In the genomic region with DNA sequence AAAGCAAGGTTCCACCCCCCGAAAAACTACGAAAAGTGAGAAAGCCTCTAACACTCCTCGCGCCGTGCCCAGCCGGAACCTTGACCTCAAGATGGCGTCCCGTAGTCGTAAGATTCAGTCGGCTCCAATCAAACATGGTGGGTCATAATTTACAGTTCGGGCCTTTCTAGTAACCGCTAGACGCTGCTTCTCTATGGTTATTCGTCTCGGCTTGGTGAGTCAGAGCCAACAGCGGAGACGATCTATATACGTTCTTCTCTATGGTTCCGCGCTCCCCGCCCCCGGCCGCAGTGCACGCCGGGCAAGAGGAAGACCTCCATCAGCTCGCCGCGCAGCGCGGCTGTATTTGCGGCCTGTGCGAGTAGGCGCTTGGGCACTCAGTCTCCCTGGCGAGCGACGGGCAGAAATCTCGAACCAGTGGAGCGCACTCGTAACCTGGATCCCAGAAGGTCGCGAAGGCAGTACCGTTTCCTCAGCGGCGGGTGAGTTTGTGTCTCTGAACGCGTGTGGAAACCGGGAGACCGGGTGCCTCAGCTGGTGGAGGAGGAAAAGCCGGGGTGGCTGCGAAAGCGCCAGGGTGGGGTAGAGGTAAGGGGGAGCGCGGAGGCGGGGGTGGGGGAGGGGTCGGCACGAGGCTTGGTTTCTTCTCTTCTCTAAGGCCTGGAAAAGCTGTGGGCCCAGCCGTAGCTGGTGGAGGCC, we compare ENCODE assay signal across 1 cellular context.
TF ChIP-seq lines count a peak whose summit lies in the region.

A gene (plus strand): TSS at position 311 of the 699 bp plus-strand sequence. CDS start 13,108 bp downstream, outside the sequence.

TF ChIP-seq in HepG2, 621 proteins besides CTCF, POLR2A, EP300 and RAD21 (continued from another document and continues in another):
- TF ChIP-seq, protein P1, sequence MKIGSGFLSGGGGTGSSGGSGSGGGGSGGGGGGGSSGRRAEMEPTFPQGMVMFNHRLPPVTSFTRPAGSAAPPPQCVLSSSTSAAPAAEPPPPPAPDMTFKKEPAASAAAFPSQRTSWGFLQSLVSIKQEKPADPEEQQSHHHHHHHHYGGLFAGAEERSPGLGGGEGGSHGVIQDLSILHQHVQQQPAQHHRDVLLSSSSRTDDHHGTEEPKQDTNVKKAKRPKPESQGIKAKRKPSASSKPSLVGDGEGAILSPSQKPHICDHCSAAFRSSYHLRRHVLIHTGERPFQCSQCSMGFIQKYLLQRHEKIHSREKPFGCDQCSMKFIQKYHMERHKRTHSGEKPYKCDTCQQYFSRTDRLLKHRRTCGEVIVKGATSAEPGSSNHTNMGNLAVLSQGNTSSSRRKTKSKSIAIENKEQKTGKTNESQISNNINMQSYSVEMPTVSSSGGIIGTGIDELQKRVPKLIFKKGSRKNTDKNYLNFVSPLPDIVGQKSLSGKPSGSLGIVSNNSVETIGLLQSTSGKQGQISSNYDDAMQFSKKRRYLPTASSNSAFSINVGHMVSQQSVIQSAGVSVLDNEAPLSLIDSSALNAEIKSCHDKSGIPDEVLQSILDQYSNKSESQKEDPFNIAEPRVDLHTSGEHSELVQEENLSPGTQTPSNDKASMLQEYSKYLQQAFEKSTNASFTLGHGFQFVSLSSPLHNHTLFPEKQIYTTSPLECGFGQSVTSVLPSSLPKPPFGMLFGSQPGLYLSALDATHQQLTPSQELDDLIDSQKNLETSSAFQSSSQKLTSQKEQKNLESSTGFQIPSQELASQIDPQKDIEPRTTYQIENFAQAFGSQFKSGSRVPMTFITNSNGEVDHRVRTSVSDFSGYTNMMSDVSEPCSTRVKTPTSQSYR (CRISPR knock-in tag; IDR thresholded peaks at IDR 0.05; ENCODE audit: borderline replicate concordance): peak; percentile 71; the same call in 1 of the 2 replicates
- TF ChIP-seq ZNF878 (CRISPR knock-in tag; IDR thresholded peaks at IDR 0.05) (no peak), CC2D1A (CRISPR knock-in tag; IDR thresholded peaks at IDR 0.05) (no peak), HCFC1 (IDR thresholded peaks at IDR 0.05; ENCODE audit: low read depth, low read length) (peak; percentile 58; the same call in 1 of the 2 replicates), ZNF230 (CRISPR knock-in tag; IDR thresholded peaks at IDR 0.05) (no peak), SNRNP70 (IDR thresholded peaks at IDR 0.05; ENCODE audit: low read depth, low read length) (no peak), ZKSCAN8 (CRISPR knock-in tag; IDR thresholded peaks at IDR 0.05; ENCODE audit: borderline replicate concordance) (peak; percentile 70; the same call in 1 of the 2 replicates), SAFB2 (CRISPR knock-in tag; IDR thresholded peaks at IDR 0.05; ENCODE audit: borderline replicate concordance, low read depth) (peak; percentile 61; the same call in 1 of the 2 replicates), ZNF235 (CRISPR knock-in tag; IDR thresholded peaks at IDR 0.05; ENCODE audit: borderline replicate concordance) (peak; percentile 91; the same call in 1 of the 2 replicates), ZSCAN21 (CRISPR knock-in tag; IDR thresholded peaks at IDR 0.05; ENCODE audit: borderline replicate concordance) (no peak; the same call in 1 of the 2 replicates), TSC22D2 (CRISPR knock-in tag; IDR thresholded peaks at IDR 0.05; ENCODE audit: borderline replicate concordance) (0 out of 2 replicates have a peak, but pooled peaks have one; percentile 39), ZNF781 (CRISPR knock-in tag; IDR thresholded peaks at IDR 0.05; ENCODE audit: borderline replicate concordance, not compliant biosample characterization) (peak; percentile 74), ZKSCAN5 (CRISPR knock-in tag; IDR thresholded peaks at IDR 0.05) (no peak), ZNF205 (CRISPR knock-in tag; IDR thresholded peaks at IDR 0.05) (peak; percentile 96), RBM39 (IDR thresholded peaks at IDR 0.05; ENCODE audit: low read depth, low read length, poor library complexity, severe bottlenecking) (peak; percentile 92), RXRB (CRISPR knock-in tag; IDR thresholded peaks at IDR 0.05; ENCODE audit: borderline replicate concordance) (peak; percentile 70; the same call in 1 of the 2 replicates), STAG1 (CRISPR knock-in tag; IDR thresholded peaks at IDR 0.05) (no peak), FOXP1 (IDR thresholded peaks at IDR 0.05) (no peak), FOXP1 (CRISPR knock-in tag; IDR thresholded peaks at IDR 0.05) (peak; percentile 17; the same call in 1 of the 2 replicates), SP4 (CRISPR knock-in tag; IDR thresholded peaks at IDR 0.05) (peak; percentile 66; the same call in 1 of the 2 replicates), GPN1 (CRISPR knock-in tag; IDR thresholded peaks at IDR 0.05; ENCODE audit: borderline replicate concordance) (no peak), U2AF1 (optimal IDR thresholded peaks at IDR 0.05; ENCODE audit: low read depth, low read length) (peak; percentile 93), JARID2 (CRISPR knock-in tag; IDR thresholded peaks at IDR 0.05; ENCODE audit: insufficient replicate concordance) (no peak), KLF13 (CRISPR knock-in tag; IDR thresholded peaks at IDR 0.05) (no peak), ASH2L (IDR thresholded peaks at IDR 0.05; ENCODE audit: insufficient read length, low read depth, low read length) (peak; percentile 96), ZNF326 (CRISPR knock-in tag; IDR thresholded peaks at IDR 0.05; ENCODE audit: borderline replicate concordance) (no peak), RARG (CRISPR knock-in tag; IDR thresholded peaks at IDR 0.05; ENCODE audit: low read depth) (no peak), ZNF883 (CRISPR knock-in tag; IDR thresholded peaks at IDR 0.05; ENCODE audit: not compliant biosample characterization) (peak; percentile 73)
- TF ChIP-seq, protein P2, sequence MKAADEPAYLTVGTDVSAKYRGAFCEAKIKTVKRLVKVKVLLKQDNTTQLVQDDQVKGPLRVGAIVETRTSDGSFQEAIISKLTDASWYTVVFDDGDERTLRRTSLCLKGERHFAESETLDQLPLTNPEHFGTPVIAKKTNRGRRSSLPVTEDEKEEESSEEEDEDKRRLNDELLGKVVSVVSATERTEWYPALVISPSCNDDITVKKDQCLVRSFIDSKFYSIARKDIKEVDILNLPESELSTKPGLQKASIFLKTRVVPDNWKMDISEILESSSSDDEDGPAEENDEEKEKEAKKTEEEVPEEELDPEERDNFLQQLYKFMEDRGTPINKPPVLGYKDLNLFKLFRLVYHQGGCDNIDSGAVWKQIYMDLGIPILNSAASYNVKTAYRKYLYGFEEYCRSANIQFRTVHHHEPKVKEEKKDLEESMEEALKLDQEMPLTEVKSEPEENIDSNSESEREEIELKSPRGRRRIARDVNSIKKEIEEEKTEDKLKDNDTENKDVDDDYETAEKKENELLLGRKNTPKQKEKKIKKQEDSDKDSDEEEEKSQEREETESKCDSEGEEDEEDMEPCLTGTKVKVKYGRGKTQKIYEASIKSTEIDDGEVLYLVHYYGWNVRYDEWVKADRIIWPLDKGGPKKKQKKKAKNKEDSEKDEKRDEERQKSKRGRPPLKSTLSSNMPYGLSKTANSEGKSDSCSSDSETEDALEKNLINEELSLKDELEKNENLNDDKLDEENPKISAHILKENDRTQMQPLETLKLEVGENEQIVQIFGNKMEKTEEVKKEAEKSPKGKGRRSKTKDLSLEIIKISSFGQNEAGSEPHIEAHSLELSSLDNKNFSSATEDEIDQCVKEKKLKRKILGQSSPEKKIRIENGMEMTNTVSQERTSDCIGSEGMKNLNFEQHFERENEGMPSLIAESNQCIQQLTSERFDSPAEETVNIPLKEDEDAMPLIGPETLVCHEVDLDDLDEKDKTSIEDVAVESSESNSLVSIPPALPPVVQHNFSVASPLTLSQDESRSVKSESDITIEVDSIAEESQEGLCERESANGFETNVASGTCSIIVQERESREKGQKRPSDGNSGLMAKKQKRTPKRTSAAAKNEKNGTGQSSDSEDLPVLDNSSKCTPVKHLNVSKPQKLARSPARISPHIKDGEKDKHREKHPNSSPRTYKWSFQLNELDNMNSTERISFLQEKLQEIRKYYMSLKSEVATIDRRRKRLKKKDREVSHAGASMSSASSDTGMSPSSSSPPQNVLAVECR (CRISPR knock-in tag; IDR thresholded peaks at IDR 0.05; ENCODE audit: borderline replicate concordance): peak; percentile 89
- TF ChIP-seq, protein P3, sequence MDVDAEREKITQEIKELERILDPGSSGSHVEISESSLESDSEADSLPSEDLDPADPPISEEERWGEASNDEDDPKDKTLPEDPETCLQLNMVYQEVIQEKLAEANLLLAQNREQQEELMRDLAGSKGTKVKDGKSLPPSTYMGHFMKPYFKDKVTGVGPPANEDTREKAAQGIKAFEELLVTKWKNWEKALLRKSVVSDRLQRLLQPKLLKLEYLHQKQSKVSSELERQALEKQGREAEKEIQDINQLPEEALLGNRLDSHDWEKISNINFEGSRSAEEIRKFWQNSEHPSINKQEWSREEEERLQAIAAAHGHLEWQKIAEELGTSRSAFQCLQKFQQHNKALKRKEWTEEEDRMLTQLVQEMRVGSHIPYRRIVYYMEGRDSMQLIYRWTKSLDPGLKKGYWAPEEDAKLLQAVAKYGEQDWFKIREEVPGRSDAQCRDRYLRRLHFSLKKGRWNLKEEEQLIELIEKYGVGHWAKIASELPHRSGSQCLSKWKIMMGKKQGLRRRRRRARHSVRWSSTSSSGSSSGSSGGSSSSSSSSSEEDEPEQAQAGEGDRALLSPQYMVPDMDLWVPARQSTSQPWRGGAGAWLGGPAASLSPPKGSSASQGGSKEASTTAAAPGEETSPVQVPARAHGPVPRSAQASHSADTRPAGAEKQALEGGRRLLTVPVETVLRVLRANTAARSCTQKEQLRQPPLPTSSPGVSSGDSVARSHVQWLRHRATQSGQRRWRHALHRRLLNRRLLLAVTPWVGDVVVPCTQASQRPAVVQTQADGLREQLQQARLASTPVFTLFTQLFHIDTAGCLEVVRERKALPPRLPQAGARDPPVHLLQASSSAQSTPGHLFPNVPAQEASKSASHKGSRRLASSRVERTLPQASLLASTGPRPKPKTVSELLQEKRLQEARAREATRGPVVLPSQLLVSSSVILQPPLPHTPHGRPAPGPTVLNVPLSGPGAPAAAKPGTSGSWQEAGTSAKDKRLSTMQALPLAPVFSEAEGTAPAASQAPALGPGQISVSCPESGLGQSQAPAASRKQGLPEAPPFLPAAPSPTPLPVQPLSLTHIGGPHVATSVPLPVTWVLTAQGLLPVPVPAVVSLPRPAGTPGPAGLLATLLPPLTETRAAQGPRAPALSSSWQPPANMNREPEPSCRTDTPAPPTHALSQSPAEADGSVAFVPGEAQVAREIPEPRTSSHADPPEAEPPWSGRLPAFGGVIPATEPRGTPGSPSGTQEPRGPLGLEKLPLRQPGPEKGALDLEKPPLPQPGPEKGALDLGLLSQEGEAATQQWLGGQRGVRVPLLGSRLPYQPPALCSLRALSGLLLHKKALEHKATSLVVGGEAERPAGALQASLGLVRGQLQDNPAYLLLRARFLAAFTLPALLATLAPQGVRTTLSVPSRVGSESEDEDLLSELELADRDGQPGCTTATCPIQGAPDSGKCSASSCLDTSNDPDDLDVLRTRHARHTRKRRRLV (CRISPR knock-in tag; IDR thresholded peaks at IDR 0.05): no peak
- TF ChIP-seq, protein P4, sequence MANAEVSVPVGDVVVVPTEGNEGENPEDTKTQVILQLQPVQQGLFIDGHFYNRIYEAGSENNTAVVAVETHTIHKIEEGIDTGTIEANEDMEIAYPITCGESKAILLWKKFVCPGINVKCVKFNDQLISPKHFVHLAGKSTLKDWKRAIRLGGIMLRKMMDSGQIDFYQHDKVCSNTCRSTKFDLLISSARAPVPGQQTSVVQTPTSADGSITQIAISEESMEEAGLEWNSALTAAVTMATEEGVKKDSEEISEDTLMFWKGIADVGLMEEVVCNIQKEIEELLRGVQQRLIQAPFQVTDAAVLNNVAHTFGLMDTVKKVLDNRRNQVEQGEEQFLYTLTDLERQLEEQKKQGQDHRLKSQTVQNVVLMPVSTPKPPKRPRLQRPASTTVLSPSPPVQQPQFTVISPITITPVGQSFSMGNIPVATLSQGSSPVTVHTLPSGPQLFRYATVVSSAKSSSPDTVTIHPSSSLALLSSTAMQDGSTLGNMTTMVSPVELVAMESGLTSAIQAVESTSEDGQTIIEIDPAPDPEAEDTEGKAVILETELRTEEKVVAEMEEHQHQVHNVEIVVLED (CRISPR knock-in tag; IDR thresholded peaks at IDR 0.05; ENCODE audit: borderline replicate concordance): peak; percentile 84
- TF ChIP-seq, protein P5, sequence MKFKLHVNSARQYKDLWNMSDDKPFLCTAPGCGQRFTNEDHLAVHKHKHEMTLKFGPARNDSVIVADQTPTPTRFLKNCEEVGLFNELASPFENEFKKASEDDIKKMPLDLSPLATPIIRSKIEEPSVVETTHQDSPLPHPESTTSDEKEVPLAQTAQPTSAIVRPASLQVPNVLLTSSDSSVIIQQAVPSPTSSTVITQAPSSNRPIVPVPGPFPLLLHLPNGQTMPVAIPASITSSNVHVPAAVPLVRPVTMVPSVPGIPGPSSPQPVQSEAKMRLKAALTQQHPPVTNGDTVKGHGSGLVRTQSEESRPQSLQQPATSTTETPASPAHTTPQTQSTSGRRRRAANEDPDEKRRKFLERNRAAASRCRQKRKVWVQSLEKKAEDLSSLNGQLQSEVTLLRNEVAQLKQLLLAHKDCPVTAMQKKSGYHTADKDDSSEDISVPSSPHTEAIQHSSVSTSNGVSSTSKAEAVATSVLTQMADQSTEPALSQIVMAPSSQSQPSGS (CRISPR knock-in tag; IDR thresholded peaks at IDR 0.05): peak; percentile 86
- TF ChIP-seq, protein P6, sequence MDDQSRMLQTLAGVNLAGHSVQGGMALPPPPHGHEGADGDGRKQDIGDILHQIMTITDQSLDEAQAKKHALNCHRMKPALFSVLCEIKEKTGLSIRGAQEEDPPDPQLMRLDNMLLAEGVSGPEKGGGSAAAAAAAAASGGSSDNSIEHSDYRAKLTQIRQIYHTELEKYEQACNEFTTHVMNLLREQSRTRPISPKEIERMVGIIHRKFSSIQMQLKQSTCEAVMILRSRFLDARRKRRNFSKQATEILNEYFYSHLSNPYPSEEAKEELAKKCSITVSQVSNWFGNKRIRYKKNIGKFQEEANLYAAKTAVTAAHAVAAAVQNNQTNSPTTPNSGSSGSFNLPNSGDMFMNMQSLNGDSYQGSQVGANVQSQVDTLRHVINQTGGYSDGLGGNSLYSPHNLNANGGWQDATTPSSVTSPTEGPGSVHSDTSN (CRISPR knock-in tag; IDR thresholded peaks at IDR 0.05; ENCODE audit: borderline replicate concordance): no peak
